In genomic region chr1:26077524-26077923, GRCh38 we compare ENCODE assay signal across 1 cellular context.
A peak's percentile ranks its signal among the peaks of the same experiment; 100 is the strongest.
TF ChIP-seq lines count a peak whose summit lies in the region.

No MANE protein-coding gene starts in this region.

TF ChIP-seq in K562, 482 proteins besides CTCF, POLR2A, EP300 and RAD21 (continues in another document):
- TF ChIP-seq XRCC3 (IDR thresholded peaks at IDR 0.05), result no peak
- TF ChIP-seq MED1 (CRISPR knock-in tag; IDR thresholded peaks at IDR 0.05; ENCODE audit: borderline replicate concordance), result no peak
- TF ChIP-seq SIN3A (IDR thresholded peaks at IDR 0.05; ENCODE audit: borderline replicate concordance in 2 of 2, control insufficient read depth in 1 of 2, low read depth in 2 of 2, low read length in 2 of 2), result no peak
- TF ChIP-seq TEAD2 (tag; IDR thresholded peaks at IDR 0.05), result no peak
- TF ChIP-seq NKRF (IDR thresholded peaks at IDR 0.05; ENCODE audit: borderline replicate concordance), result 0 out of 2 replicates have a peak, but pooled peaks have one; percentile 39
- peak; percentile 24 for TF ChIP-seq ZNF121 (CRISPR knock-in tag; conservative IDR thresholded peaks at IDR 0.05)
- TF ChIP-seq MNT (conservative IDR thresholded peaks at IDR 0.05), result no peak
- TF ChIP-seq PHTF2 (CRISPR knock-in tag; IDR thresholded peaks at IDR 0.05), result no peak
- no peak for TF ChIP-seq FOXO4 (CRISPR knock-in tag; IDR thresholded peaks at IDR 0.05)
- TF ChIP-seq ZNF75A (CRISPR knock-in tag; IDR thresholded peaks at IDR 0.05), result no peak
- TF ChIP-seq ESRRA (IDR thresholded peaks at IDR 0.05; ENCODE audit: borderline replicate concordance, low read depth), result peak; percentile 34; the same call in 1 of the 2 replicates
- TF ChIP-seq HDAC2 (IDR thresholded peaks at IDR 0.05), result peak; percentile 99
- TF ChIP-seq MIER1 (IDR thresholded peaks at IDR 0.05; ENCODE audit: low read depth), result no peak
- TF ChIP-seq PREB (CRISPR knock-in tag; IDR thresholded peaks at IDR 0.05), result no peak
- peak; percentile 95 to 98 for TF ChIP-seq KDM1A (IDR thresholded peaks at IDR 0.05)
- no peak for TF ChIP-seq RBBP5 (IDR thresholded peaks at IDR 0.05; ENCODE audit: borderline replicate concordance, insufficient read depth, low read length, poor library complexity, severe bottlenecking)
- TF ChIP-seq FOS (IDR thresholded peaks at IDR 0.05; ENCODE audit: extremely low read depth, insufficient read length), result no peak
- no peak for TF ChIP-seq FOXJ3 (CRISPR knock-in tag; IDR thresholded peaks at IDR 0.05)
- no peak for TF ChIP-seq HMG20A (CRISPR knock-in tag; conservative IDR thresholded peaks at IDR 0.05)
- no peak for TF ChIP-seq XRCC5 (IDR thresholded peaks at IDR 0.05; ENCODE audit: low read depth, low read length)
- peak; percentile 97 for TF ChIP-seq CHD4 (IDR thresholded peaks at IDR 0.05; ENCODE audit: insufficient read depth, insufficient replicate concordance, low read depth, low read length, poor library complexity, severe bottlenecking)
- TF ChIP-seq ATF2 (CRISPR knock-in tag; IDR thresholded peaks at IDR 0.05), result no peak
- peak; percentile 59 to 95 for TF ChIP-seq HDAC1 (IDR thresholded peaks at IDR 0.05)
- no peak for TF ChIP-seq TEAD4 (IDR thresholded peaks at IDR 0.05; ENCODE audit: low read length)
- no peak for TF ChIP-seq TEAD4 (CRISPR knock-in tag; IDR thresholded peaks at IDR 0.05; ENCODE audit: borderline replicate concordance)
- TF ChIP-seq ASH1L (IDR thresholded peaks at IDR 0.05; ENCODE audit: borderline replicate concordance, low read depth, partially characterized antibody), result no peak
- peak; percentile 95; the same call in 1 of the 2 replicates for TF ChIP-seq SMARCA5 (IDR thresholded peaks at IDR 0.05)
- peak; percentile 96 for TF ChIP-seq CBX1 (IDR thresholded peaks at IDR 0.05; ENCODE audit: low read depth)
- TF ChIP-seq RNF2 (IDR thresholded peaks at IDR 0.05), result no peak
- no peak for TF ChIP-seq SAFB (IDR thresholded peaks at IDR 0.05; ENCODE audit: borderline replicate concordance, low read depth, low read length)
- no peak for TF ChIP-seq ZNF324 (CRISPR knock-in tag; IDR thresholded peaks at IDR 0.05)
- no peak for TF ChIP-seq PHB2 (IDR thresholded peaks at IDR 0.05; ENCODE audit: low read depth)
- TF ChIP-seq JUND (IDR thresholded peaks at IDR 0.05; ENCODE audit: borderline replicate concordance, low read depth, low read length), result no peak
- peak; percentile 42; the same call in 1 of the 3 replicates for TF ChIP-seq JUND (tag; IDR thresholded peaks at IDR 0.05; ENCODE audit: borderline replicate concordance, low read depth, low read length)
- no peak for TF ChIP-seq ID3 (CRISPR knock-in tag; IDR thresholded peaks at IDR 0.05)
- 0 out of 2 replicates have a peak, but pooled peaks have one; percentile 45 for TF ChIP-seq ID3 (tag; IDR thresholded peaks at IDR 0.05)
- TF ChIP-seq PHF20 (IDR thresholded peaks at IDR 0.05; ENCODE audit: partially characterized antibody), result peak; percentile 81
- peak; percentile 100 for TF ChIP-seq BCOR (IDR thresholded peaks at IDR 0.05)
- TF ChIP-seq PRMT5 (CRISPR knock-in tag; IDR thresholded peaks at IDR 0.05), result no peak
- TF ChIP-seq ADNP (tag; IDR thresholded peaks at IDR 0.05), result peak; percentile 99
- no peak for TF ChIP-seq RBM17 (IDR thresholded peaks at IDR 0.05; ENCODE audit: borderline replicate concordance, low read depth, low read length)
- TF ChIP-seq SREBF1 (IDR thresholded peaks at IDR 0.05; ENCODE audit: borderline replicate concordance, low read depth, low read length), result 0 out of 2 replicates have a peak, but pooled peaks have one; percentile 25
- TF ChIP-seq CBX3 (IDR thresholded peaks at IDR 0.05; ENCODE audit: borderline replicate concordance in 1 of 2, low read length in 2 of 2), result peak in 1 of 2 experiments; percentile 89; a peak in 2 of 3 replicates
- TF ChIP-seq KLF16 (IDR thresholded peaks at IDR 0.05), result no peak
- peak; percentile 98 for TF ChIP-seq RBM25 (IDR thresholded peaks at IDR 0.05; ENCODE audit: low read depth, low read length, severe bottlenecking)
- TF ChIP-seq KLF13 (tag; IDR thresholded peaks at IDR 0.05; ENCODE audit: borderline replicate concordance, low read depth), result no peak
- TF ChIP-seq CHAMP1 (IDR thresholded peaks at IDR 0.05), result 0 out of 2 replicates have a peak, but pooled peaks have one; percentile 32
- TF ChIP-seq SMAD4 (CRISPR knock-in tag; conservative IDR thresholded peaks at IDR 0.05), result no peak
